In the genomic region with DNA sequence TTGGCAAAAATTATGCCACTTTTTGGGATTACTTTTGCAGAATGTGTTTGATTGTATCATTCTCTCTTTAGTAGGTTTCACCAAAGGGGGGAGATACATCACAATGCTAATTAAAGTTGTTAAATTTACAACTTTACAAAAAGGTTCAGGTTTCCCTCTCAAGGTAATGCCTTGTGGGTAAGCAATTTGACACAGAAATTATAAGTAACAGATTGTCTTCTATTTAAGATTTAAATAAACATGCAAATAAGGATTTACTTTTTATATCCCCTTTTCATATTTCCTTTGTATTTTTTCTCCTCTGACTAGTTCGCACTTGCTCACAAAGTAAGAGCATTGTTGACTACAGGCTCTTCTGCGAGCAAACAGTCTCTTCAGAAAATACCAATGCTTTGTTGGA, we compare ENCODE assay signal across 27 cellular contexts.
"Had no signal": no experiment of that assay in that cellular context is flagged by ENCODE, and none has a peak within 500 bp of the region (broad histone marks: within the 10 kb centered on the region; RNA-seq: fewer than 3 reads in every experiment).

No MANE protein-coding gene starts in this region.

- H3K4me1 ChIP-seq: colonic mucosa, lower lobe of right lung, uterus had no signal

- H3K36me3 ChIP-seq: colonic mucosa, gastrocnemius medialis, ovary, thoracic aorta, uterus had no signal

- ATAC-seq: esophagus mucosa; gastrocnemius medialis; left lung; lower lobe of right lung; naive thymus-derived CD8-positive, alpha-beta T cell; psoas muscle; right cardiac atrium; stimulated activated memory B cell treated with anti-CD40 and anti-IgM and Interleukin-4, amounts not matched to agents 10 μg/mL and 1 μg/mL and 100 μg/mL, for 72 hours; stimulated activated naive CD8-positive, alpha-beta T cell treated with anti-CD3 and anti-CD28 coated beads, Interleukin-15, Interleukin-2, amounts not matched to agents 100 U/mL and 50 U/mL, for 24 hours had no signal

- H3K4me3 ChIP-seq: colonic mucosa, gastrocnemius medialis, left lung, lower lobe of right lung, ovary, psoas muscle, sigmoid colon, skin epidermis, spleen, thoracic aorta, tibial nerve, upper lobe of left lung, uterus had no signal

- DNase-seq: colonic mucosa; effector CD8-positive, alpha-beta T cell; endodermal cell; foreskin fibroblast; gastrocnemius medialis; head of caudate nucleus; left lung; lower lobe of right lung; naive thymus-derived CD8-positive, alpha-beta T cell; occipital lobe; ovary; posterior cingulate gyrus; psoas muscle; right cardiac atrium; sigmoid colon; spleen; stimulated activated CD4-positive, alpha-beta T cell treated with anti-CD3 and anti-CD28 coated beads, Interleukin-4, amount 100 ng/mL, for 4 hours; stimulated activated naive CD8-positive, alpha-beta T cell treated with anti-CD3 and anti-CD28 coated beads, Interleukin-15, Interleukin-2, amounts not matched to agents 100 U/mL and 50 U/mL, for 24 hours; upper lobe of left lung; uterus had no signal

- H3K27ac ChIP-seq: colonic mucosa, epithelial cell of prostate, gastrocnemius medialis, left lung, lower lobe of right lung, ovary, psoas muscle, sigmoid colon, skin epidermis, spleen, thoracic aorta, tibial nerve, upper lobe of left lung, uterus had no signal

- FAIRE-seq: keratinocyte had no signal

- H3K27me3 ChIP-seq: colonic mucosa, gastrocnemius medialis, left lung, ovary, sigmoid colon, spleen, tibial nerve, upper lobe of left lung, uterus had no signal

- H3K9me3 ChIP-seq: colonic mucosa, gastrocnemius medialis, lower lobe of right lung, ovary, psoas muscle, sigmoid colon, thoracic aorta, tibial nerve, upper lobe of left lung, uterus had no signal
